In genomic region chr10:80196270-80196949, GRCh38 we compare ENCODE assay signal across 1 cellular context.
TF ChIP-seq lines count a peak whose summit lies in the region.

No MANE protein-coding gene starts in this region.

TF ChIP-seq in liver, 16 proteins besides CTCF, POLR2A, EP300 and RAD21 (continued from another document):
- TF ChIP-seq MAX (IDR thresholded peaks at IDR 0.05) (peak; percentile 88), RXRA (IDR thresholded peaks at IDR 0.05) (peak; percentile 66 to 82)
